In genomic region chr16:4315185-4316102, GRCh38 we compare ENCODE assay signal across 8 cellular contexts. TPM values are rescaled to one million over a fixed set of nuclear protein-coding genes. Genes with fewer than 3 reads are reported as not detected.
DNase-seq lines count a peak whose midpoint lies in the region; ATAC-seq and TF ChIP-seq lines count a peak whose summit lies in the region.

TSS of gene GLIS2 (plus strand) at chr16:4316067. CDS start at chr16:4332281, 16,214 bp downstream.

- POLR2A ChIA-PET in activated naive CD8-positive, alpha-beta T cell treated with anti-CD3 and anti-CD28 coated beads, Interleukin-2, amount 10 ng/mL, durations not matched to agents 7 days and 5 days (lab: Charles Lee) = interaction anchor here (1.2 to 1.6 kb wide), 2 partner anchors 7 to 42 kb away, joined by 3 to 4 read pairs; no protein-coding TSS in a partner anchor

- H3K79me2 ChIP-seq in osteoblast (ENCODE audit: insufficient read depth, low read length) = peaks cover 42% of the 10 kb centered on the region

- H3K4me1 ChIP-seq in osteoblast (ENCODE audit: insufficient read depth, low read length) = peaks cover 37% of the 10 kb centered on the region

- H3K27ac ChIP-seq in osteoblast (ENCODE audit: low read depth, low read length) = peak within 1 kb of the TSS; percentile 48

- no peak for DNase-seq in stimulated activated naive CD8-positive, alpha-beta T cell treated with anti-CD3 and anti-CD28 coated beads, Interleukin-15, Interleukin-2, amounts not matched to agents 100 U/mL and 50 U/mL, for 24 hours
- peak; percentile 67 for DNase-seq in NCI-H345 treated with DMSO at 0.1 percent for 48 hours (lab: John Stamatoyannopoulos, UW; ENCODE audit: unreplicated experiment)
- no peak for DNase-seq in activated naive CD8-positive, alpha-beta T cell treated with anti-CD3 and anti-CD28 coated beads, Interleukin-2, amount 10 ng/mL, durations not matched to agents 7 days and 5 days
- peak; percentile 87 for DNase-seq in glutamatergic neuron
- DNase-seq in osteoblast (ENCODE audit: insufficient read length, low spot score, missing footprints) = peak; percentile 100
- no peak for DNase-seq in OCI-M2 (lab: John Stamatoyannopoulos, UW; ENCODE audit: unreplicated experiment)

- no peak for ATAC-seq in stimulated activated naive CD8-positive, alpha-beta T cell treated with anti-CD3 and anti-CD28 coated beads, Interleukin-15, Interleukin-2, amounts not matched to agents 100 U/mL and 50 U/mL, for 24 hours
- ATAC-seq in activated naive CD8-positive, alpha-beta T cell treated with anti-CD3 and anti-CD28 coated beads, Interleukin-2, amount 10 ng/mL, durations not matched to agents 7 days and 5 days (ENCODE audit: low read depth) = peak; percentile 17
- ATAC-seq in HG03280 (IDR thresholded peaks at IDR 0.05; ENCODE audit: unreplicated experiment) = no peak

- H3K4me2 ChIP-seq in osteoblast (ENCODE audit: insufficient read depth, low read length) = peak within 1 kb of the TSS; percentile 85

- TF ChIP-seq CTCF in glutamatergic neuron (IDR thresholded peaks at IDR 0.05; ENCODE audit: partially characterized antibody, unreplicated experiment) (no peak), osteoblast (IDR thresholded peaks at IDR 0.05; ENCODE audit: extremely low read depth, low read depth, low read length) (no peak)

- peaks cover 14% of the 10 kb centered on the region for H3K27me3 Mint-ChIP-seq in stimulated activated naive CD8-positive, alpha-beta T cell treated with anti-CD3 and anti-CD28 coated beads, Interleukin-15, Interleukin-2, amounts not matched to agents 100 ng/mL and 50 ng/mL, for 24 hours
- H3K27me3 Mint-ChIP-seq in activated naive CD8-positive, alpha-beta T cell treated with anti-CD3 and anti-CD28 coated beads, Interleukin-2, amount 10 ng/mL, durations not matched to agents 7 days and 5 days = peaks cover 38% of the 10 kb centered on the region
- H3K27me3 Mint-ChIP-seq in glutamatergic neuron (ENCODE audit: unreplicated experiment) = peaks cover 11% of the 10 kb centered on the region

- peak within 1 kb of the TSS; percentile 88 for H3K27ac Mint-ChIP-seq in stimulated activated naive CD8-positive, alpha-beta T cell treated with anti-CD3 and anti-CD28 coated beads, Interleukin-15, Interleukin-2, amounts not matched to agents 100 ng/mL and 50 ng/mL, for 24 hours
- peak within 1 kb of the TSS; percentile 80 for H3K27ac Mint-ChIP-seq in activated naive CD8-positive, alpha-beta T cell treated with anti-CD3 and anti-CD28 coated beads, Interleukin-2, amount 10 ng/mL, durations not matched to agents 7 days and 5 days
- peak within 1 kb of the TSS; percentile 92 for H3K27ac Mint-ChIP-seq in glutamatergic neuron (ENCODE audit: unreplicated experiment)

- no peaks in the 10 kb centered on the region for H3K36me3 Mint-ChIP-seq in stimulated activated naive CD8-positive, alpha-beta T cell treated with anti-CD3 and anti-CD28 coated beads, Interleukin-15, Interleukin-2, amounts not matched to agents 100 ng/mL and 50 ng/mL, for 24 hours (ENCODE audit: low read depth)
- H3K36me3 Mint-ChIP-seq in activated naive CD8-positive, alpha-beta T cell treated with anti-CD3 and anti-CD28 coated beads, Interleukin-2, amount 10 ng/mL, durations not matched to agents 7 days and 5 days = peaks cover 1% of the 10 kb centered on the region
- H3K36me3 Mint-ChIP-seq in glutamatergic neuron (ENCODE audit: unreplicated experiment) = no peaks in the 10 kb centered on the region

- peak within 1 kb of the TSS; percentile 81 for H3K4me3 Mint-ChIP-seq in stimulated activated naive CD8-positive, alpha-beta T cell treated with anti-CD3 and anti-CD28 coated beads, Interleukin-15, Interleukin-2, amounts not matched to agents 100 ng/mL and 50 ng/mL, for 24 hours
- H3K4me3 Mint-ChIP-seq in activated naive CD8-positive, alpha-beta T cell treated with anti-CD3 and anti-CD28 coated beads, Interleukin-2, amount 10 ng/mL, durations not matched to agents 7 days and 5 days = peak within 1 kb of the TSS; percentile 86
- peak within 1 kb of the TSS; percentile 89 for H3K4me3 Mint-ChIP-seq in glutamatergic neuron (ENCODE audit: unreplicated experiment)

- peak within 1 kb of the TSS; percentile 89 for H3K4me3 ChIP-seq in osteoblast (ENCODE audit: insufficient read depth, low read length)

- H2AFZ ChIP-seq in osteoblast (ENCODE audit: low read length) = peak within 1 kb of the TSS; percentile 81

- no peaks in the 10 kb centered on the region for H3K9me3 Mint-ChIP-seq in stimulated activated naive CD8-positive, alpha-beta T cell treated with anti-CD3 and anti-CD28 coated beads, Interleukin-15, Interleukin-2, amounts not matched to agents 100 ng/mL and 50 ng/mL, for 24 hours
- H3K9me3 Mint-ChIP-seq in activated naive CD8-positive, alpha-beta T cell treated with anti-CD3 and anti-CD28 coated beads, Interleukin-2, amount 10 ng/mL, durations not matched to agents 7 days and 5 days = no peaks in the 10 kb centered on the region
- H3K9me3 Mint-ChIP-seq in glutamatergic neuron (ENCODE audit: unreplicated experiment) = peaks cover 11% of the 10 kb centered on the region

- peaks cover 40% of the 10 kb centered on the region for H4K20me1 ChIP-seq in osteoblast (ENCODE audit: insufficient read depth, low read length)

- H3K9me3 ChIP-seq in osteoblast (ENCODE audit: low read depth, low read length) = no peaks in the 10 kb centered on the region

- H3K36me3 ChIP-seq in osteoblast (ENCODE audit: insufficient read depth, low read length) = no peaks in the 10 kb centered on the region

- peaks cover 17% of the 10 kb centered on the region for H3K4me1 Mint-ChIP-seq in stimulated activated naive CD8-positive, alpha-beta T cell treated with anti-CD3 and anti-CD28 coated beads, Interleukin-15, Interleukin-2, amounts not matched to agents 100 ng/mL and 50 ng/mL, for 24 hours (ENCODE audit: low read depth)
- peaks cover 13% of the 10 kb centered on the region for H3K4me1 Mint-ChIP-seq in activated naive CD8-positive, alpha-beta T cell treated with anti-CD3 and anti-CD28 coated beads, Interleukin-2, amount 10 ng/mL, durations not matched to agents 7 days and 5 days
- peaks cover 8% of the 10 kb centered on the region for H3K4me1 Mint-ChIP-seq in glutamatergic neuron (ENCODE audit: low read depth, unreplicated experiment)

- H3K27me3 ChIP-seq in osteoblast (ENCODE audit: insufficient read depth, low read length) = no peaks in the 10 kb centered on the region

RNA-seq across cellular contexts. Expression of gene GLIS2, which starts in this region (rescaled TPM):
- total RNA-seq in activated naive CD8-positive, alpha-beta T cell treated with anti-CD3 and anti-CD28 coated beads, Interleukin-2, amount 10 ng/mL, durations not matched to agents 7 days and 5 days = under 1 TPM; 0.14 TPM
- total RNA-seq in glutamatergic neuron (ENCODE audit: unreplicated experiment) = 16.5 TPM
- total RNA-seq in osteoblast = 5.0 and 5.4 TPM in 2 replicates

Comparison
In these comparisons a context has a peak if more than half of its experiments do, and no peak if none do; other contexts are left out.
1. Peak in ATAC-seq in activated naive CD8-positive, alpha-beta T cell treated with anti-CD3 and anti-CD28 coated beads, Interleukin-2, amount 10 ng/mL, durations not matched to agents 7 days and 5 days; RNA of the gene not detected or under 1 TPM.
2. DNase-seq: peak in NCI-H345 treated with DMSO at 0.1 percent for 48 hours (single experiment), glutamatergic neuron (single experiment) and osteoblast (single experiment); none in stimulated activated naive CD8-positive, alpha-beta T cell treated with anti-CD3 and anti-CD28 coated beads, Interleukin-15, Interleukin-2, amounts not matched to agents 100 U/mL and 50 U/mL, for 24 hours (single experiment), activated naive CD8-positive, alpha-beta T cell treated with anti-CD3 and anti-CD28 coated beads, Interleukin-2, amount 10 ng/mL, durations not matched to agents 7 days and 5 days (single experiment) and OCI-M2 (single experiment).
3. Peak in every context shown above with its lines, with median percentiles within 50 percentile points of each other: H3K27ac Mint-ChIP-seq and H3K4me3 Mint-ChIP-seq.